Comparison of ENCODE assay signal across 10 cellular contexts in the genomic region with DNA sequence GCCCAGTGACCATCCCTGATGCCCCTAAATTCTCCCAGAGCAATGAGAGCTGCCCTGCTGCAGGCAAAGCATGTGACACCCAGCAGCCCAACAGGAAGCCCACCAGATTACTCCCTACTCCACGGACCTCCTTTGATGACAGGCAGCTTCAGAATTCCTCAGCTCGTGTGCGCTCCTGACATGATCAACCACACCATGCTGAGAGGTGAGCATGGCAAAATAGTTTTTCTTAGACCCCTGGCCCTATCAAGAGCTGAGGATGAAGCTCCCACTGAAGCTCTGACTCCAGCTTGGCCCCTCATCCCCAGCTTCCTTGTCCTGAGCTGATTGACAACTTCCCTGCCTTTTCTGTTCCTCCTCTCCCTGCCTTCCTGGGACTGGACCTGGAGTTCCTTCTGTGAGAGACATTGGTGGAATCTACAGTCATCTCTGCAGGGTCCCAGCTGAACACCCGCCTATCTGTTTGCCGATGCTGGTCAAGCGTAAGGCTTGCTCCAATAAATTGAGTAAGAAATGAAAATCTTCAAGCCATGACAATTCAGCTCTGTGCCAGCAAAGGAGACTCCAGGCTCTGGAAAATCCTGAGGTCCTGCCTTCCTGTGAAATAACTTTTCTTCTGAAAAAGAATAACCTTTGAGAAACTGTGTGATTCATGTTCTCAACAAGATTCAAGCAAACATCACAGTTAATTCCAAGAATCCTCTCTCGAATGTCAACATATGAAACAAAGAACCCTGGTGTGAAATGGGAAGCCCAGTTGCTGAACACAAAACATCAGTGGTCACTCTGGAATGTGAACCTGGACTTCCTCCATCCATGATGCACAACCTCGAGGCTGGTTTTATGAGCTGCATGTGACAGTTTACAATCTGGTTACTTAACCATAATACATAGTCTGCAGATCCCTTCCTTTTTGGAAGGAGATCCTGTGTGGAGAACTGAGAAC.
DNase-seq lines count a peak whose midpoint lies in the region; ATAC-seq, FAIRE-seq and TF ChIP-seq lines count a peak whose summit lies in the region.
"Had no signal": no experiment of that assay in that cellular context is flagged by ENCODE, and none has a peak within 500 bp of the region (broad histone marks: within the 10 kb centered on the region; RNA-seq: fewer than 3 reads in every experiment).

No MANE protein-coding gene starts in this region.

- peaks cover 71% of the 10 kb centered on the region for H3K4me1 Mint-ChIP-seq in HFFc6 (ENCODE audit: low read depth)
- peaks cover 0 to 3% of the 10 kb centered on the region in 2 donors for H3K4me1 Mint-ChIP-seq in stimulated activated naive B cell treated with anti-CD40 and anti-IgM and Interleukin-4, amounts not matched to agents 10 μg/mL and 1 μg/mL and 100 μg/mL, for 72 hours
- H3K4me1 Mint-ChIP-seq in activated T-helper 1 cell treated with anti-CD3 and anti-CD28 coated beads, Interleukin-12 subunit alpha, Interleukin-12 subunit beta, Interleukin-2, Interleukin-4 antibody, amounts not matched to agents 30 ng/mL and 10 ng/mL and 1 ng/mL, durations not matched to agents 14 hours and 24 hours and 36 hours (ENCODE audit: low read depth) = peaks cover 14% of the 10 kb centered on the region

- no peak for FAIRE-seq in GM12892 (lab: Jason Lieb, UNC)

- peak overlapping the region; percentile 92 for H3K27ac Mint-ChIP-seq in HFFc6
- H3K27ac Mint-ChIP-seq in stimulated activated naive B cell treated with anti-CD40 and anti-IgM and Interleukin-4, amounts not matched to agents 10 μg/mL and 1 μg/mL and 100 μg/mL, for 72 hours = peak overlapping the region; percentile 27
- H3K27ac Mint-ChIP-seq in activated T-helper 1 cell treated with anti-CD3 and anti-CD28 coated beads, Interleukin-12 subunit alpha, Interleukin-12 subunit beta, Interleukin-2, Interleukin-4 antibody, amounts not matched to agents 30 ng/mL and 10 ng/mL and 1 ng/mL, durations not matched to agents 14 hours and 24 hours and 36 hours = no peak overlapping the region
- H3K27ac Mint-ChIP-seq: activated naive CD8-positive, alpha-beta T cell treated with anti-CD3 and anti-CD28 coated beads for 36 hours had no signal

- H3K4me1 ChIP-seq in gastroesophageal sphincter (no peaks in the 10 kb centered on the region), right atrium auricular region (no peaks in the 10 kb centered on the region)

- DNase-seq in HFFc6 = peak; percentile 97
- peak; percentile 97 for DNase-seq in amniotic epithelial cell (ENCODE audit: low read depth)
- DNase-seq in stimulated activated naive B cell treated with anti-CD40 and anti-IgM and Interleukin-4, amounts not matched to agents 10 μg/mL and 1 μg/mL and 100 μg/mL, for 72 hours = no peak
- no peak for DNase-seq in right atrium auricular region (ENCODE audit: low spot score)
- no peak for DNase-seq in activated T-helper 1 cell treated with anti-CD3 and anti-CD28 coated beads, Interleukin-12 subunit alpha, Interleukin-12 subunit beta, Interleukin-2, Interleukin-4 antibody, amounts not matched to agents 30 ng/mL and 10 ng/mL and 1 ng/mL, durations not matched to agents 14 hours and 24 hours and 36 hours (ENCODE audit: low spot score)
- DNase-seq in GM12892 (ENCODE audit: insufficient read length) = no peak
- DNase-seq in SK-N-DZ (ENCODE audit: low spot score) = no peak
- DNase-seq: activated naive CD8-positive, alpha-beta T cell treated with anti-CD3 and anti-CD28 coated beads for 36 hours; stimulated activated naive CD4-positive, alpha-beta T cell had no signal

- no peaks in the 10 kb centered on the region for H3K9me3 ChIP-seq in gastroesophageal sphincter
- no peaks in the 10 kb centered on the region for H3K9me3 ChIP-seq in right atrium auricular region

- H3K27me3 Mint-ChIP-seq in HFFc6 (ENCODE audit: insufficient read depth) = no peaks in the 10 kb centered on the region; the same call in 1 of the 2 replicates
- H3K27me3 Mint-ChIP-seq in stimulated activated naive B cell treated with anti-CD40 and anti-IgM and Interleukin-4, amounts not matched to agents 10 μg/mL and 1 μg/mL and 100 μg/mL, for 72 hours = peaks cover 22 to 57% of the 10 kb centered on the region in 2 donors
- peaks cover 11% of the 10 kb centered on the region for H3K27me3 Mint-ChIP-seq in activated T-helper 1 cell treated with anti-CD3 and anti-CD28 coated beads, Interleukin-12 subunit alpha, Interleukin-12 subunit beta, Interleukin-2, Interleukin-4 antibody, amounts not matched to agents 30 ng/mL and 10 ng/mL and 1 ng/mL, durations not matched to agents 14 hours and 24 hours and 36 hours (ENCODE audit: insufficient read depth)
- H3K27me3 Mint-ChIP-seq: activated naive CD8-positive, alpha-beta T cell treated with anti-CD3 and anti-CD28 coated beads for 36 hours had no signal

- H3K4me3 ChIP-seq in gastroesophageal sphincter (no peak overlapping the region), right atrium auricular region (no peak overlapping the region)

- WGBS in gastroesophageal sphincter (ENCODE audit: low coverage in 1 of 2), 2 donors = 59 to 69% methylated on average over 5 to 6 of the region's 8 CpGs

- H3K36me3 Mint-ChIP-seq in HFFc6 (ENCODE audit: low read depth) = no peaks in the 10 kb centered on the region
- H3K36me3 Mint-ChIP-seq in stimulated activated naive B cell treated with anti-CD40 and anti-IgM and Interleukin-4, amounts not matched to agents 10 μg/mL and 1 μg/mL and 100 μg/mL, for 72 hours = no peaks in the 10 kb centered on the region
- peaks cover 3% of the 10 kb centered on the region for H3K36me3 Mint-ChIP-seq in activated T-helper 1 cell treated with anti-CD3 and anti-CD28 coated beads, Interleukin-12 subunit alpha, Interleukin-12 subunit beta, Interleukin-2, Interleukin-4 antibody, amounts not matched to agents 30 ng/mL and 10 ng/mL and 1 ng/mL, durations not matched to agents 14 hours and 24 hours and 36 hours (ENCODE audit: low read depth)
- H3K36me3 Mint-ChIP-seq: activated naive CD8-positive, alpha-beta T cell treated with anti-CD3 and anti-CD28 coated beads for 36 hours had no signal

- intact Hi-C loops in activated T-helper 1 cell treated with anti-CD3 and anti-CD28 coated beads, Interleukin-12 subunit alpha, Interleukin-12 subunit beta, Interleukin-2, Interleukin-4 antibody, amounts not matched to agents 30 ng/mL and 10 ng/mL and 1 ng/mL, durations not matched to agents 14 hours and 24 hours and 36 hours (cut with micrococcal nuclease) = no loop called here

- ATAC-seq in gastroesophageal sphincter = peak; percentile 61
- no peak for ATAC-seq in stimulated activated naive B cell treated with anti-CD40 and anti-IgM and Interleukin-4, amounts not matched to agents 10 μg/mL and 1 μg/mL and 100 μg/mL, for 72 hours (replicated peaks)

- H3K27ac ChIP-seq in gastroesophageal sphincter = no peak overlapping the region
- H3K27ac ChIP-seq in right atrium auricular region = no peak overlapping the region

- peak overlapping the region; percentile 71 for H3K4me3 Mint-ChIP-seq in HFFc6
- H3K4me3 Mint-ChIP-seq in stimulated activated naive B cell treated with anti-CD40 and anti-IgM and Interleukin-4, amounts not matched to agents 10 μg/mL and 1 μg/mL and 100 μg/mL, for 72 hours = no peak overlapping the region
- no peak overlapping the region for H3K4me3 Mint-ChIP-seq in activated T-helper 1 cell treated with anti-CD3 and anti-CD28 coated beads, Interleukin-12 subunit alpha, Interleukin-12 subunit beta, Interleukin-2, Interleukin-4 antibody, amounts not matched to agents 30 ng/mL and 10 ng/mL and 1 ng/mL, durations not matched to agents 14 hours and 24 hours and 36 hours
- H3K4me3 Mint-ChIP-seq: activated naive CD8-positive, alpha-beta T cell treated with anti-CD3 and anti-CD28 coated beads for 36 hours had no signal

- no peaks in the 10 kb centered on the region for H3K9me3 Mint-ChIP-seq in HFFc6
- H3K9me3 Mint-ChIP-seq in stimulated activated naive B cell treated with anti-CD40 and anti-IgM and Interleukin-4, amounts not matched to agents 10 μg/mL and 1 μg/mL and 100 μg/mL, for 72 hours = no peaks in the 10 kb centered on the region
- no peaks in the 10 kb centered on the region for H3K9me3 Mint-ChIP-seq in activated T-helper 1 cell treated with anti-CD3 and anti-CD28 coated beads, Interleukin-12 subunit alpha, Interleukin-12 subunit beta, Interleukin-2, Interleukin-4 antibody, amounts not matched to agents 30 ng/mL and 10 ng/mL and 1 ng/mL, durations not matched to agents 14 hours and 24 hours and 36 hours
- H3K9me3 Mint-ChIP-seq: activated naive CD8-positive, alpha-beta T cell treated with anti-CD3 and anti-CD28 coated beads for 36 hours had no signal

- H3K36me3 ChIP-seq in gastroesophageal sphincter (no peaks in the 10 kb centered on the region), right atrium auricular region (no peaks in the 10 kb centered on the region)

- H3K27me3 ChIP-seq in gastroesophageal sphincter (peaks cover 29% of the 10 kb centered on the region), right atrium auricular region (no peaks in the 10 kb centered on the region)

- no peak for TF ChIP-seq EP300 in gastroesophageal sphincter (IDR thresholded peaks at IDR 0.05)

- TF ChIP-seq POLR2A in gastroesophageal sphincter (IDR thresholded peaks at IDR 0.05) (no peak), GM12892 (IDR thresholded peaks at IDR 0.05; ENCODE audit: low read depth, low read length) (no peak)

- TF ChIP-seq CTCF in HFFc6 (IDR thresholded peaks at IDR 0.05) (no peak), gastroesophageal sphincter (IDR thresholded peaks at IDR 0.05) (no peak), right atrium auricular region (IDR thresholded peaks at IDR 0.05) (no peak)

Comparison
In these comparisons a context has a peak if more than half of its experiments do, and no peak if none do; other contexts are left out.
1. DNase-seq: peak in HFFc6 (single experiment) and amniotic epithelial cell (single experiment); none in stimulated activated naive B cell treated with anti-CD40 and anti-IgM and Interleukin-4, amounts not matched to agents 10 μg/mL and 1 μg/mL and 100 μg/mL, for 72 hours (single experiment), right atrium auricular region (single experiment), activated T-helper 1 cell treated with anti-CD3 and anti-CD28 coated beads, Interleukin-12 subunit alpha, Interleukin-12 subunit beta, Interleukin-2, Interleukin-4 antibody, amounts not matched to agents 30 ng/mL and 10 ng/mL and 1 ng/mL, durations not matched to agents 14 hours and 24 hours and 36 hours (single experiment), GM12892 (single experiment) and SK-N-DZ (single experiment).